ENCODE assay signal across 8 cellular contexts in the genomic region with DNA sequence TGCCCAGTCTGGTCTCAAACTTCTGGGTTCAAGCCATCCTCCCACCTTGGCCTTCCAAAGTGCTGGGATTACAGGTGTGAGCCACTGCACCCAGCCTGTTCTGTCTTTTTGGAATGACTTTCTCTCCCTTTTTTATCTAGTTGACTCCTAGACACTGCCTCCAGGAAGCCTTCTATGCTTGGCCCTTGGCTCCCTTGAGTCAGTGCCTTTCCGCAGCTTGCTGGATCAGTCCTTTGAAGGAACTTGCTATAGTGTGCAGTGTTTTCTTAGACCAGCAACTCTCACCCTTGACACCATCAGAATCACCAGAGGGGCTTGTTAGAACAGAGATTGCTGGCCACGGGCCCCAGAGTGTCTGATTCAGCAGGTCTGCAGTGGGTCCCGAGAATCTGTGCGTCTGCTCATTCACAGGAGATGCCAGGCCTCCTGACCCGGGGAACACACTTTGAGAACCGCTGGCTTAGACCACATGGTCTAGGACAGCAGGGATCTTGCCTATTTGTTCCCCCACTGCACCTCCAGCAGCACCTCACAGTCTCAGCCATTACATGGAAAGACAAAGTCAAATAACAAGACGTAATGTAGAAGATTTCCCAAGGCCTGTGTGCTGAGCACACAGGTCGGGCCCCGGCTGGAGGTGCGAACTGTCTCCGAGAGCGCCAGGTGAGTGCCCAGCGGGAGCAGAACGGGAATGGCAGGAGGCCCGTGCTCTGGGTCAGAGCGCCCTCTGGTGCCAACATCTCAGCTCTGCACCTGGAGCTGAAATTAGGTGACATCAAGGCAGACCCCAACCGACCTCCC. TPM values are rescaled to one million over a fixed set of nuclear protein-coding genes. Genes with fewer than 3 reads are reported as not detected.
DNase-seq lines count a peak whose midpoint lies in the region; ATAC-seq and TF ChIP-seq lines count a peak whose summit lies in the region.

No MANE protein-coding gene starts in this region.

- DNase-seq in DMS79 treated with DMSO at 0.1 percent for 48 hours (lab: John Stamatoyannopoulos, UW) = peak; percentile 75
- DNase-seq in M059J (ENCODE audit: low read depth) = peak; percentile 59
- peak; percentile 85 for DNase-seq in SK-N-SH
- DNase-seq in activated naive CD8-positive, alpha-beta T cell treated with anti-CD3 and anti-CD28 coated beads for 36 hours = peak; percentile 60
- peak; percentile 66 for DNase-seq in left ventricle myocardium inferior
- DNase-seq in sciatic nerve (ENCODE audit: low spot score) = peak; percentile 82

- H4K20me1 ChIP-seq in SK-N-SH (ENCODE audit: insufficient read depth) = no peaks in the 10 kb centered on the region

- no peaks in the 10 kb centered on the region for H3K79me2 ChIP-seq in SK-N-SH (ENCODE audit: insufficient read depth)

- CTCF ChIA-PET in SK-N-SH (lab: Yijun Ruan, JAX) = interaction anchor here (0.5 to 11.0 kb wide), 49 partner anchors 9 to 420 kb away, joined by 3 to 339 read pairs (median 4); a partner anchor contains a TSS

- H3K4me1 ChIP-seq in SK-N-SH (ENCODE audit: control insufficient read depth in 1 of 2, insufficient read depth in 2 of 2, low read depth in 1 of 2, low read length in 1 of 2) (peaks cover 5 to 9% of the 10 kb centered on the region in 2 experiments; a peak in 1 of 4 replicates), left ventricle myocardium inferior (peaks cover 11% of the 10 kb centered on the region)

- no peak overlapping the region for H3K27ac Mint-ChIP-seq in activated naive CD8-positive, alpha-beta T cell treated with anti-CD3 and anti-CD28 coated beads for 36 hours

- no peak overlapping the region for H3K4me3 Mint-ChIP-seq in activated naive CD8-positive, alpha-beta T cell treated with anti-CD3 and anti-CD28 coated beads for 36 hours

- H3K27ac ChIP-seq in SK-N-SH (ENCODE audit: low read depth in 2 of 2, low read length in 1 of 2) (no peak overlapping the region), left ventricle myocardium inferior (replicated peaks) (no peak overlapping the region)

- H3K9me3 ChIP-seq in SK-N-SH = no peaks in the 10 kb centered on the region
- no peaks in the 10 kb centered on the region for H3K9me3 ChIP-seq in left ventricle myocardium inferior (replicated peaks)

- intact Hi-C loops in left ventricle myocardium inferior (cut with micrococcal nuclease) (loop anchor here (5.0 to 10.0 kb wide), 3 partner anchors 105 to 337 kb away; no protein-coding TSS in a partner anchor), sciatic nerve (cut with DNase I) (loop anchor here (2.0 kb wide), 1 partner anchor 101 kb away; no protein-coding TSS in a partner anchor)

- peaks cover 34% of the 10 kb centered on the region for H3K27me3 Mint-ChIP-seq in activated naive CD8-positive, alpha-beta T cell treated with anti-CD3 and anti-CD28 coated beads for 36 hours

- H3K9ac ChIP-seq in SK-N-SH = no peak overlapping the region

- H3K36me3 ChIP-seq in SK-N-SH (replicated peaks in 1 of 2; ENCODE audit: control insufficient read depth in 1 of 2, insufficient read depth in 2 of 2, low read length in 1 of 2) (no peaks in the 10 kb centered on the region), left ventricle myocardium inferior (no peaks in the 10 kb centered on the region)

- peaks cover 8% of the 10 kb centered on the region for H3K4me1 Mint-ChIP-seq in activated naive CD8-positive, alpha-beta T cell treated with anti-CD3 and anti-CD28 coated beads for 36 hours

- no peaks in the 10 kb centered on the region for H3K9me3 Mint-ChIP-seq in activated naive CD8-positive, alpha-beta T cell treated with anti-CD3 and anti-CD28 coated beads for 36 hours

- TF ChIP-seq CTCF in SK-N-SH (IDR thresholded peaks at IDR 0.05) (peak; percentile 93), left ventricle myocardium inferior (IDR thresholded peaks at IDR 0.05; ENCODE audit: borderline replicate concordance) (peak; percentile 96)

- peak; percentile 91 for TF ChIP-seq RAD21 in SK-N-SH (IDR thresholded peaks at IDR 0.05; ENCODE audit: low read length)

- H3K4me3 ChIP-seq in SK-N-SH (ENCODE audit: low read depth in 2 of 2, low read length in 1 of 2) (no peak overlapping the region), left ventricle myocardium inferior (no peak overlapping the region)

- TF ChIP-seq EP300 in SK-N-SH (IDR thresholded peaks at IDR 0.05; ENCODE audit: borderline replicate concordance in 1 of 2, low read depth in 1 of 2, low read length in 1 of 2) = no peak

- POLR2A ChIA-PET in SK-N-SH (lab: Yijun Ruan, JAX) = interaction anchor here (0.9 kb wide), 1 partner anchor 90 kb away, joined by 6 read pairs; a partner anchor contains a TSS

- ATAC-seq in sciatic nerve = peak; percentile 84
- no peak for ATAC-seq in HG02642 (IDR thresholded peaks at IDR 0.05; ENCODE audit: poor library complexity, unreplicated experiment)
- no peak for ATAC-seq in HG03175 (IDR thresholded peaks at IDR 0.05; ENCODE audit: unreplicated experiment)

- H3K4me2 ChIP-seq in SK-N-SH = 0 out of 2 replicates have a peak overlapping the region, but pooled peaks have one; percentile 31

- WGBS in SK-N-SH (ENCODE audit: low lambda C conversion rate) = 20% methylated on average over 15 of the region's 17 CpGs

- H3K36me3 Mint-ChIP-seq in activated naive CD8-positive, alpha-beta T cell treated with anti-CD3 and anti-CD28 coated beads for 36 hours = no peaks in the 10 kb centered on the region

- H3K27me3 ChIP-seq in SK-N-SH (ENCODE audit: insufficient read depth) = no peaks in the 10 kb centered on the region
- H3K27me3 ChIP-seq in left ventricle myocardium inferior (ENCODE audit: low read depth) = peaks cover 21% of the 10 kb centered on the region

- no peaks in the 10 kb centered on the region for H3K9me2 ChIP-seq in SK-N-SH

- H2AFZ ChIP-seq in SK-N-SH (ENCODE audit: low read depth) = no peak overlapping the region

- no peaks in the 10 kb centered on the region for H3F3A ChIP-seq in SK-N-SH (replicated peaks; ENCODE audit: insufficient read depth)

TF ChIP-seq in SK-N-SH, 30 proteins besides CTCF, POLR2A, EP300 and RAD21:
- peak; percentile 96 for TF ChIP-seq SMC3 (IDR thresholded peaks at IDR 0.05; ENCODE audit: low read depth, low read length)
- no peak for TF ChIP-seq TCF12 (IDR thresholded peaks at IDR 0.05)
- peak; percentile 37; the same call in 1 of the 2 replicates for TF ChIP-seq MXI1 (IDR thresholded peaks at IDR 0.05; ENCODE audit: low read depth, low read length)

RNA-seq across cellular contexts. Expression of a gene that starts 27.4 kb away (rescaled TPM):
- total RNA-seq in M059J (2014; rRNA removed; shearing (Covaris generic)) = 51.6 and 76.0 TPM in 2 replicates
- 34.4 and 34.5 TPM in 2 replicates for polyA plus RNA-seq in SK-N-SH (2012; rRNA removed)
- 39.7 and 42.6 TPM in 2 replicates for polyA plus RNA-seq in SK-N-SH (2012; cell fraction: cytosol; rRNA removed)
- 50.4 and 68.0 TPM in 2 replicates for polyA plus RNA-seq in SK-N-SH (2012; cell fraction: nucleus; rRNA removed)
- total RNA-seq in activated naive CD8-positive, alpha-beta T cell treated with anti-CD3 and anti-CD28 coated beads for 36 hours = 100 to 1,000 TPM; 139 TPM
- total RNA-seq in left ventricle myocardium inferior = 7.1 TPM
- 23.5 TPM for total RNA-seq in sciatic nerve
